In the genomic region with DNA sequence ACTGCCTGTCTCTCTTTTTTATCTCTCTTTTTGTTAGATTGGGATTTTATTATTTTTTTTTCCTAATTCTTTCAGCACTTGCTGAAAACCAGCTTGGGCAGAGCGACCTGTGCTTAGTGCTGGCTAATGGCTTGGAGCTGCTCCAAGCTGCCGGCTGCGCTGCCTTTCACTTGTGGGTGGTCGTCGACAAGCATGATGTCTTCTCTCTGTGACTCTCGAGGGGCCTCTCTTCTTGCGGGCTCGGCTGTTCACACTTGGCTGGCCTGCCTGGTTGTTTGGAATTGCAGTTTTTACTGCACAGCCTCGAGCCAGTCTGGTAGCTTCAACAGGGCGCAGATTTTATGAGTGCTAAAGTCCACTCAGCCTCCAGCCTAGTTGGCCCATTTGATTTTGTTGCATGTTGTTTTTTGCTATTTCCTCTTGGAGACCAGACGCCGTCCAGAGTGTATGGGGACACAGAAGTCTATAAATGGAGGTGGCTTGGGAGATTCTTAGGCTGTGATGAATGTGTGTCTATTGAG, we compare ENCODE assay signal across 8 cellular contexts. TPM values are rescaled to one million over a fixed set of nuclear protein-coding genes. Genes with fewer than 3 reads are reported as not detected.
DNase-seq lines count a peak whose midpoint lies in the region; ATAC-seq and TF ChIP-seq lines count a peak whose summit lies in the region.

No MANE protein-coding gene starts in this region.

- WGBS in adrenal gland, 4 donors = 59 to 69% (median 67%) methylated on average over 12 of the region's 12 CpGs
- WGBS in right lobe of liver (ENCODE audit: insufficient coverage, low coverage, low lambda C conversion rate, missing lambda C conversion rate) = 31% methylated on average over 11 of the region's 12 CpGs
- WGBS in stomach, 5 donors = 58 to 79% (median 63%) methylated on average over 11 to 12 of the region's 12 CpGs

- H3K27me3 ChIP-seq in adrenal gland (no peaks in the 10 kb centered on the region), right lobe of liver (no peaks in the 10 kb centered on the region), stomach (no peaks in the 10 kb centered on the region)

- TF ChIP-seq POLR2A in adrenal gland (IDR thresholded peaks at IDR 0.05) (no peak), right lobe of liver (IDR thresholded peaks at IDR 0.05) (peak; percentile 28), stomach (IDR thresholded peaks at IDR 0.05) (no peak)

- peak; percentile 81 for DNase-seq in HuH-7 (ENCODE audit: low spot score)
- peak in 4 of 7 donors; percentile 15 to 53 (median 27) for DNase-seq in adrenal gland
- DNase-seq in right lobe of liver = peak in 1 of 3 donors; percentile 68
- no peak for DNase-seq in stomach
- DNase-seq in NCI-H1417 treated with DMSO at 0.1 percent for 48 hours (lab: John Stamatoyannopoulos, UW) = no peak
- no peak for DNase-seq in activated CD4-positive, alpha-beta T cell treated with anti-CD3 and anti-CD28 coated beads, Interleukin-2, amount 10 ng/mL, durations not matched to agents 24 days and 14 days
- no peak for DNase-seq in NCI-H128 (lab: John Stamatoyannopoulos, UW; ENCODE audit: unreplicated experiment)

- TF ChIP-seq CTCF in adrenal gland (IDR thresholded peaks at IDR 0.05) = no peak
- TF ChIP-seq CTCF in right lobe of liver (IDR thresholded peaks at IDR 0.05) = no peak
- TF ChIP-seq CTCF in stomach (IDR thresholded peaks at IDR 0.05) = no peak

- no peaks in the 10 kb centered on the region for H3K9me3 ChIP-seq in adrenal gland (replicated peaks in 1 of 3)
- no peaks in the 10 kb centered on the region for H3K9me3 ChIP-seq in right lobe of liver
- H3K9me3 ChIP-seq in stomach = no peaks in the 10 kb centered on the region

- TF ChIP-seq EP300 in stomach (IDR thresholded peaks at IDR 0.05) = no peak

- peaks cover 33% of the 10 kb centered on the region for H3K36me3 Mint-ChIP-seq in activated CD4-positive, alpha-beta T cell treated with anti-CD3 and anti-CD28 coated beads, Interleukin-2, amount 10 ng/mL, durations not matched to agents 24 days and 14 days (ENCODE audit: low read depth)

- H3K27me3 Mint-ChIP-seq in activated CD4-positive, alpha-beta T cell treated with anti-CD3 and anti-CD28 coated beads, Interleukin-2, amount 10 ng/mL, durations not matched to agents 24 days and 14 days = no peaks in the 10 kb centered on the region

- H3K4me1 Mint-ChIP-seq in activated CD4-positive, alpha-beta T cell treated with anti-CD3 and anti-CD28 coated beads, Interleukin-2, amount 10 ng/mL, durations not matched to agents 24 days and 14 days = peaks cover 19% of the 10 kb centered on the region

- intact Hi-C loops in adrenal gland (cut with DNase I) = no loop called here
- intact Hi-C loops in right lobe of liver (cut with DNase I) = no loop called here
- intact Hi-C loops in stomach (cut with DNase I; ENCODE audit: low total_unique reads) = no loop called here
- intact Hi-C loops in activated CD4-positive, alpha-beta T cell treated with anti-CD3 and anti-CD28 coated beads, Interleukin-2, amount 10 ng/mL, durations not matched to agents 24 days and 14 days (cut with micrococcal nuclease) = no loop called here

- H3K4me3 ChIP-seq in adrenal gland = no peak overlapping the region
- no peak overlapping the region for H3K4me3 ChIP-seq in right lobe of liver
- no peak overlapping the region for H3K4me3 ChIP-seq in stomach

- H3K27ac Mint-ChIP-seq in activated CD4-positive, alpha-beta T cell treated with anti-CD3 and anti-CD28 coated beads, Interleukin-2, amount 10 ng/mL, durations not matched to agents 24 days and 14 days = no peak overlapping the region

- H3K4me3 Mint-ChIP-seq in activated CD4-positive, alpha-beta T cell treated with anti-CD3 and anti-CD28 coated beads, Interleukin-2, amount 10 ng/mL, durations not matched to agents 24 days and 14 days = no peak overlapping the region

- H3K27ac ChIP-seq in adrenal gland = peak overlapping the region; percentile 17 to 77 (median 27)
- H3K27ac ChIP-seq in right lobe of liver = peak overlapping the region; percentile 29 to 70 (median 64)
- peak overlapping the region in 4 of 5 donors; percentile 16 to 50 (median 45) for H3K27ac ChIP-seq in stomach

- H3K9me3 Mint-ChIP-seq in activated CD4-positive, alpha-beta T cell treated with anti-CD3 and anti-CD28 coated beads, Interleukin-2, amount 10 ng/mL, durations not matched to agents 24 days and 14 days = no peaks in the 10 kb centered on the region

- ATAC-seq in right lobe of liver (peak; percentile 29 to 70 (median 47)), HG03342 (IDR thresholded peaks at IDR 0.05; ENCODE audit: unreplicated experiment) (no peak)

- H3K36me3 ChIP-seq in adrenal gland (replicated peaks in 1 of 2) = peaks cover 0 to 36% of the 10 kb centered on the region in 2 donors
- peaks cover 0 to 9% (median 4%) of the 10 kb centered on the region in 4 donors for H3K36me3 ChIP-seq in right lobe of liver
- peaks cover 0 to 31% (median 22%) of the 10 kb centered on the region in 4 donors for H3K36me3 ChIP-seq in stomach

- H3K4me1 ChIP-seq in adrenal gland (replicated peaks in 1 of 2) (peaks cover 45 to 81% of the 10 kb centered on the region in 2 donors), right lobe of liver (peaks cover 0 to 82% (median 35%) of the 10 kb centered on the region in 4 donors), stomach (peaks cover 49 to 90% (median 55%) of the 10 kb centered on the region in 4 donors)

RNA-seq across cellular contexts. Expression of a gene that starts 18.6 kb away (rescaled TPM):
- total RNA-seq in adrenal gland (100 to 1,000 TPM in 3 of 8 donors, 10 to 100 TPM in 5; 50.4 to 144 (median 90.5) TPM), right lobe of liver (10 to 100 TPM; 18.0 to 34.6 (median 28.3) TPM), stomach (10 to 100 TPM; 15.2 to 78.2 (median 48.4) TPM)
- polyA plus RNA-seq in adrenal gland (100 to 1,000 TPM in 1 of 3 donors, 10 to 100 TPM in 2; 35.1 to 198 (median 80.6) TPM), stomach (10 to 100 TPM in 1 of 3 donors, 1 to 10 TPM in 2; 5.8 to 24.2 (median 6.3) TPM)
- total RNA-seq in activated CD4-positive, alpha-beta T cell treated with anti-CD3 and anti-CD28 coated beads, Interleukin-2, amount 10 ng/mL, durations not matched to agents 24 days and 14 days = 31.0 and 33.7 TPM in 2 replicates

RNA-seq across cellular contexts. Expression of a gene that starts 54.4 kb away (rescaled TPM):
- total RNA-seq in adrenal gland (10 to 100 TPM; 32.5 to 84.1 (median 42.5) TPM), right lobe of liver (10 to 100 TPM; 11.1 to 33.0 (median 22.3) TPM), stomach (10 to 100 TPM in 2 of 5 donors, 1 to 10 TPM in 3; 4.1 to 19.2 (median 5.0) TPM)
- polyA plus RNA-seq in adrenal gland (10 to 100 TPM; 17.5 to 19.6 (median 18.6) TPM), stomach (10 to 100 TPM in 2 of 3 donors, 1 to 10 TPM in 1; 8.4 to 14.3 (median 11.5) TPM)
- total RNA-seq in activated CD4-positive, alpha-beta T cell treated with anti-CD3 and anti-CD28 coated beads, Interleukin-2, amount 10 ng/mL, durations not matched to agents 24 days and 14 days = 25.5 and 25.8 TPM in 2 replicates

RNA-seq across cellular contexts. Expression of a gene that starts 54.6 kb away (rescaled TPM):
- total RNA-seq in adrenal gland (100 to 1,000 TPM in 2 of 8 donors, 10 to 100 TPM in 6; 62.0 to 109 (median 79.9) TPM), right lobe of liver (10 to 100 TPM; 22.8 to 43.8 (median 31.1) TPM), stomach (100 to 1,000 TPM in 1 of 5 donors, 10 to 100 TPM in 4; 14.6 to 167 (median 41.7) TPM)
- polyA plus RNA-seq in adrenal gland (10 to 100 TPM; 27.9 to 60.5 (median 44.4) TPM), stomach (10 to 100 TPM; 28.5 to 64.6 (median 34.1) TPM)
- 122 and 127 TPM in 2 replicates for total RNA-seq in activated CD4-positive, alpha-beta T cell treated with anti-CD3 and anti-CD28 coated beads, Interleukin-2, amount 10 ng/mL, durations not matched to agents 24 days and 14 days

Comparison
In these comparisons a context has a peak if more than half of its experiments do, and no peak if none do; other contexts are left out.
1. DNase-seq: peak in HuH-7 (single experiment) and adrenal gland (4 of 7); none in stomach (single experiment), NCI-H1417 treated with DMSO at 0.1 percent for 48 hours (single experiment), activated CD4-positive, alpha-beta T cell treated with anti-CD3 and anti-CD28 coated beads, Interleukin-2, amount 10 ng/mL, durations not matched to agents 24 days and 14 days (single experiment) and NCI-H128 (single experiment).
2. Peak in every context shown above with its lines, with median percentiles within 50 percentile points of each other: H3K27ac ChIP-seq.